19 cellular contexts compared by ENCODE assay signal in the genomic region with DNA sequence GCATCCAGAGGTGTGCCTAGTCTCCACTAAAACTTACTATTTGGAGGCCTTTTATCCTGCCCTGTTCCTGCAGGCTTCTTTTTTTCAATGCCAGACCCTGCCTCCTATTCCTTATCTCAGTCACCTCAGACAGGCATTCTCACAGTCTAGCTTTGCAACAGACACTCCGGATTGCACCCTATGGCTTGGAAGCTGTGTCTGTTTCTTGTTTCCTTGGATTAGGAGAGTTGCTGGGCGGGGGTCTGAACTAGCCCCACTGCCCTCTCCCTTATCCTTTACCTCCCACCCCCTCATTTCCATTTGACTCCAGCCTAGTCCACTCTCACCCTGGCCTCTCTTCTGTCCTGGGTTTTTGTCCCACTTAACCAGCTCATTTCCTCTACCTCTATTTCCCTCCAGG.
"Had no signal": no experiment of that assay in that cellular context is flagged by ENCODE, and none has a peak within 500 bp of the region (broad histone marks: within the 10 kb centered on the region; RNA-seq: fewer than 3 reads in every experiment).

No MANE protein-coding gene starts in this region.

- H3K27me3 ChIP-seq: breast epithelium, neutrophil, ovary, thyroid gland had no signal

- H3K27me3 Mint-ChIP-seq: T-cell had no signal

- H3K4me3 ChIP-seq: breast epithelium, coronary artery, ovary, psoas muscle, thyroid gland had no signal

- DNase-seq: activated CD4-positive, alpha-beta T cell treated with anti-CD3 and anti-CD28 coated beads for 1 hour; activated CD4-positive, alpha-beta T cell treated with anti-CD3 and anti-CD28 coated beads, Interleukin-2, amount 50 U/mL, for 1 hour; activated CD8-positive, alpha-beta T cell treated with anti-CD3 and anti-CD28 coated beads, Interleukin-2, amount 10 ng/mL, durations not matched to agents 7 days and 5 days; cerebellar nuclear complex; foreskin melanocyte; immature natural killer cell; naive B cell; ovary; psoas muscle; right cardiac atrium; stimulated activated CD4-positive, alpha-beta T cell treated with anti-CD3 and anti-CD28 coated beads, Interleukin-12 subunit alpha, Interleukin-12 subunit beta, amount 100 ng/mL, for 4 hours; stimulated activated CD4-positive, alpha-beta T cell treated with anti-CD3 and anti-CD28 coated beads, Interleukin-4, amount 100 ng/mL, for 4 hours; stimulated activated naive CD8-positive, alpha-beta T cell treated with anti-CD3 and anti-CD28 coated beads, Interleukin-15, Interleukin-2, amounts not matched to agents 100 U/mL and 50 U/mL, for 24 hours; T-cell had no signal

- H3K36me3 Mint-ChIP-seq: activated naive CD4-positive, alpha-beta T cell treated with anti-CD3 and anti-CD28 coated beads, Interleukin-2, amount 50 U/mL, for 72 hours; immature natural killer cell; naive B cell; T-cell had no signal

- H3K9me3 Mint-ChIP-seq: activated naive CD4-positive, alpha-beta T cell treated with anti-CD3 and anti-CD28 coated beads, Interleukin-2, amount 50 U/mL, for 72 hours; immature natural killer cell; T-cell had no signal

- H3K36me3 ChIP-seq: breast epithelium, neutrophil, ovary, thyroid gland had no signal

- ATAC-seq: activated CD8-positive, alpha-beta T cell treated with anti-CD3 and anti-CD28 coated beads, Interleukin-2, amount 10 ng/mL, durations not matched to agents 7 days and 5 days; activated naive CD4-positive, alpha-beta T cell treated with anti-CD3 and anti-CD28 coated beads, Interleukin-2, amount 50 U/mL, for 72 hours; psoas muscle; right cardiac atrium; stimulated activated naive CD8-positive, alpha-beta T cell treated with anti-CD3 and anti-CD28 coated beads, Interleukin-15, Interleukin-2, amounts not matched to agents 100 U/mL and 50 U/mL, for 24 hours; T-cell had no signal

- H3K4me3 Mint-ChIP-seq: activated CD8-positive, alpha-beta T cell treated with anti-CD3 and anti-CD28 coated beads, Interleukin-2, amount 10 ng/mL, durations not matched to agents 7 days and 5 days; immature natural killer cell; naive B cell; T-cell had no signal

- H3K9me3 ChIP-seq: breast epithelium, neutrophil, ovary, psoas muscle, thyroid gland had no signal

- H3K27ac ChIP-seq: breast epithelium, coronary artery, neutrophil, ovary, psoas muscle, thyroid gland had no signal

- H3K4me1 Mint-ChIP-seq: immature natural killer cell, naive B cell, T-cell had no signal

- H3K27ac Mint-ChIP-seq: activated CD8-positive, alpha-beta T cell treated with anti-CD3 and anti-CD28 coated beads, Interleukin-2, amount 10 ng/mL, durations not matched to agents 7 days and 5 days; activated naive CD4-positive, alpha-beta T cell treated with anti-CD3 and anti-CD28 coated beads, Interleukin-2, amount 50 U/mL, for 72 hours; immature natural killer cell; naive B cell; T-cell had no signal
